Comparison of ENCODE assay signal across 17 cellular contexts in genomic region chr1:201933840-201934430, GRCh38. TPM values are rescaled to one million over a fixed set of nuclear protein-coding genes. Genes with fewer than 3 reads are reported as not detected.
DNase-seq lines count a peak whose midpoint lies in the region; ATAC-seq and TF ChIP-seq lines count a peak whose summit lies in the region.
"Had no signal": no experiment of that assay in that cellular context is flagged by ENCODE, and none has a peak within 500 bp of the region (broad histone marks: within the 10 kb centered on the region; RNA-seq: fewer than 3 reads in every experiment).

No MANE protein-coding gene starts in this region.

- no peak for TF ChIP-seq CTCF in tibial artery (IDR thresholded peaks at IDR 0.05)
- TF ChIP-seq CTCF in neural progenitor cell (IDR thresholded peaks at IDR 0.05) = no peak

- H3K36me3 Mint-ChIP-seq in activated T-helper 17 cell treated with anti-CD3 and anti-CD28 coated beads, Interleukin-2, amount 50 U/mL, for 72 hours (ENCODE audit: low read depth) = no peaks in the 10 kb centered on the region
- H3K36me3 Mint-ChIP-seq in neural progenitor cell = no peaks in the 10 kb centered on the region
- H3K36me3 Mint-ChIP-seq: activated naive CD4-positive, alpha-beta T cell treated with anti-CD3 and anti-CD28 coated beads, Interleukin-2, amount 50 U/mL, for 72 hours had no signal

- H3K27me3 Mint-ChIP-seq in activated T-helper 17 cell treated with anti-CD3 and anti-CD28 coated beads, Interleukin-2, amount 50 U/mL, for 72 hours = peaks cover 3% of the 10 kb centered on the region
- H3K27me3 Mint-ChIP-seq in neural progenitor cell (ENCODE audit: insufficient read depth, low read depth) = peaks cover 2% of the 10 kb centered on the region

- H3K79me2 ChIP-seq in neural progenitor cell (ENCODE audit: low read depth) = no peaks in the 10 kb centered on the region

- H4K20me1 ChIP-seq in neural progenitor cell (ENCODE audit: low read depth) = no peaks in the 10 kb centered on the region

- H3K4me3 ChIP-seq in adipocyte (ENCODE audit: low read length) (no peak overlapping the region), tibial artery (peak overlapping the region; percentile 20 to 83), neural progenitor cell (no peak overlapping the region)
- H3K4me3 ChIP-seq: smooth muscle cell had no signal

- H3K27ac Mint-ChIP-seq in activated T-helper 17 cell treated with anti-CD3 and anti-CD28 coated beads, Interleukin-2, amount 50 U/mL, for 72 hours = no peak overlapping the region
- no peak overlapping the region for H3K27ac Mint-ChIP-seq in neural progenitor cell
- H3K27ac Mint-ChIP-seq: activated B cell treated with CpG ODN at 0.5 μM for 24 hours; activated naive CD4-positive, alpha-beta T cell treated with anti-CD3 and anti-CD28 coated beads, Interleukin-2, amount 50 U/mL, for 72 hours; H9 had no signal

- H3K9me3 ChIP-seq in adipocyte (ENCODE audit: control insufficient read depth, low read length) = no peaks in the 10 kb centered on the region
- no peaks in the 10 kb centered on the region for H3K9me3 ChIP-seq in tibial artery
- H3K9me3 ChIP-seq in neural progenitor cell (ENCODE audit: low read depth) = no peaks in the 10 kb centered on the region

- H3K36me3 ChIP-seq in adipocyte (ENCODE audit: control insufficient read depth, insufficient read depth, low read length, severe bottlenecking) = peaks cover 26% of the 10 kb centered on the region
- peaks cover 48 to 66% (median 54%) of the 10 kb centered on the region in 3 donors for H3K36me3 ChIP-seq in tibial artery
- no peaks in the 10 kb centered on the region for H3K36me3 ChIP-seq in neural progenitor cell

- peaks cover 22% of the 10 kb centered on the region for H3K4me1 ChIP-seq in adipocyte (ENCODE audit: control insufficient read depth, insufficient read depth, low read length)
- peaks cover 0 to 100% (median 78%) of the 10 kb centered on the region in 4 donors for H3K4me1 ChIP-seq in tibial artery
- peaks cover 2% of the 10 kb centered on the region for H3K4me1 ChIP-seq in neural progenitor cell

- DNase-seq in NCI-H446 treated with DMSO at 0.1 percent for 48 hours (lab: John Stamatoyannopoulos, UW) = peak; percentile 3
- DNase-seq in NCI-H446 (lab: John Stamatoyannopoulos, UW) = no peak
- DNase-seq in adipocyte (ENCODE audit: low read depth) = peak; percentile 58
- DNase-seq in iris pigment epithelial cell (ENCODE audit: low read depth) = peak; percentile 80
- no peak for DNase-seq in tibial artery
- no peak for DNase-seq in neural progenitor cell (ENCODE audit: low spot score)
- DNase-seq: activated B cell treated with CpG ODN at 0.5 μM for 24 hours; activated CD8-positive, alpha-beta memory T cell treated with anti-CD3 and anti-CD28 coated beads, Interleukin-2, amount 50 U/mL, for 4 hours; erythroblast; H9; stimulated activated naive CD8-positive, alpha-beta T cell treated with anti-CD3 and anti-CD28 coated beads, Interleukin-15, amount 100 ng/mL, for 72 hours had no signal

- H3K9ac ChIP-seq in adipocyte (ENCODE audit: low read length) (no peak overlapping the region), neural progenitor cell (no peak overlapping the region)

- no peak overlapping the region for H3K4me3 Mint-ChIP-seq in activated T-helper 17 cell treated with anti-CD3 and anti-CD28 coated beads, Interleukin-2, amount 50 U/mL, for 72 hours
- H3K4me3 Mint-ChIP-seq in neural progenitor cell = no peak overlapping the region
- H3K4me3 Mint-ChIP-seq: activated B cell treated with CpG ODN at 0.5 μM for 24 hours; H9; neural crest cell; stimulated activated naive CD8-positive, alpha-beta T cell treated with anti-CD3 and anti-CD28 coated beads, Interleukin-15, amount 100 ng/mL, for 72 hours had no signal

- H3K27me3 ChIP-seq in adipocyte (replicated peaks; ENCODE audit: control insufficient read depth, insufficient read depth, low read length) = no peaks in the 10 kb centered on the region
- no peaks in the 10 kb centered on the region for H3K27me3 ChIP-seq in tibial artery
- no peaks in the 10 kb centered on the region for H3K27me3 ChIP-seq in neural progenitor cell

- no peaks in the 10 kb centered on the region for H3K9me3 Mint-ChIP-seq in activated T-helper 17 cell treated with anti-CD3 and anti-CD28 coated beads, Interleukin-2, amount 50 U/mL, for 72 hours
- no peaks in the 10 kb centered on the region for H3K9me3 Mint-ChIP-seq in neural progenitor cell
- H3K9me3 Mint-ChIP-seq: activated B cell treated with CpG ODN at 0.5 μM for 24 hours; activated naive CD4-positive, alpha-beta T cell treated with anti-CD3 and anti-CD28 coated beads, Interleukin-2, amount 50 U/mL, for 72 hours; H9; neural crest cell; stimulated activated naive CD8-positive, alpha-beta T cell treated with anti-CD3 and anti-CD28 coated beads, Interleukin-15, amount 100 ng/mL, for 72 hours had no signal

- intact Hi-C loops in tibial artery (cut with DNase I; ENCODE audit: low total_unique reads) = no loop called here

- H3K27ac ChIP-seq in tibial artery (peak overlapping the region; percentile 58 to 95), neural progenitor cell (no peak overlapping the region)

- H3K4me1 Mint-ChIP-seq in activated T-helper 17 cell treated with anti-CD3 and anti-CD28 coated beads, Interleukin-2, amount 50 U/mL, for 72 hours = no peaks in the 10 kb centered on the region
- H3K4me1 Mint-ChIP-seq in neural progenitor cell = peaks cover 10% of the 10 kb centered on the region
- H3K4me1 Mint-ChIP-seq: activated B cell treated with CpG ODN at 0.5 μM for 24 hours; stimulated activated naive CD8-positive, alpha-beta T cell treated with anti-CD3 and anti-CD28 coated beads, Interleukin-15, amount 100 ng/mL, for 72 hours had no signal

- no peak for ATAC-seq in activated T-helper 17 cell treated with anti-CD3 and anti-CD28 coated beads, Interleukin-2, amount 50 U/mL, for 72 hours (replicated peaks)
- ATAC-seq in HG02571 (IDR thresholded peaks at IDR 0.05; ENCODE audit: unreplicated experiment) = no peak
- ATAC-seq: activated naive CD4-positive, alpha-beta T cell treated with anti-CD3 and anti-CD28 coated beads, Interleukin-2, amount 50 U/mL, for 72 hours; stimulated activated naive CD8-positive, alpha-beta T cell treated with anti-CD3 and anti-CD28 coated beads, Interleukin-15, amount 100 ng/mL, for 72 hours had no signal

- H3F3A ChIP-seq in neural progenitor cell (ENCODE audit: low read depth) = peaks cover 7% of the 10 kb centered on the region

- H3K4me2 ChIP-seq in neural progenitor cell = no peak overlapping the region
- H3K4me2 ChIP-seq: smooth muscle cell had no signal

- no peak overlapping the region for H2AFZ ChIP-seq in neural progenitor cell (replicated peaks)

RNA-seq across cellular contexts. Expression of gene LMOD1, which starts 12.4 kb away (rescaled TPM):
- not detected for total RNA-seq in activated T-helper 17 cell treated with anti-CD3 and anti-CD28 coated beads, Interleukin-2, amount 50 U/mL, for 72 hours
- total RNA-seq in neural progenitor cell (ENCODE audit: low replicate concordance) = 0.37 and 1.2 TPM in 2 replicates
- total RNA-seq: activated B cell treated with CpG ODN at 0.5 μM for 24 hours; activated naive CD4-positive, alpha-beta T cell treated with anti-CD3 and anti-CD28 coated beads, Interleukin-2, amount 50 U/mL, for 72 hours; OCI-LY7 had no signal

RNA-seq across cellular contexts. Expression of gene TIMM17A, which starts 21.4 kb away (rescaled TPM):
- 10 to 100 TPM; 40.5 to 93.4 TPM for total RNA-seq in activated T-helper 17 cell treated with anti-CD3 and anti-CD28 coated beads, Interleukin-2, amount 50 U/mL, for 72 hours
- 34.5 and 50.5 TPM in 2 replicates for total RNA-seq in neural progenitor cell (ENCODE audit: low replicate concordance)

RNA-seq across cellular contexts. Expression of gene SHISA4, which starts 45.2 kb away (rescaled TPM):
- total RNA-seq in activated T-helper 17 cell treated with anti-CD3 and anti-CD28 coated beads, Interleukin-2, amount 50 U/mL, for 72 hours = 1 to 10 TPM in 1 of 2 donors, under 1 TPM in 1; 0.69 to 1.6 TPM
- total RNA-seq in neural progenitor cell (ENCODE audit: low replicate concordance) = 3.0 and 9.9 TPM in 2 replicates
- total RNA-seq: OCI-LY7 had no signal

RNA-seq across cellular contexts. Expression of gene RNPEP, which starts 48.5 kb away (rescaled TPM):
- 10 to 100 TPM; 36.9 to 39.8 TPM for total RNA-seq in activated T-helper 17 cell treated with anti-CD3 and anti-CD28 coated beads, Interleukin-2, amount 50 U/mL, for 72 hours
- total RNA-seq in neural progenitor cell (ENCODE audit: low replicate concordance) = 48.7 and 70.3 TPM in 2 replicates

Comparison
In these comparisons a context has a peak if more than half of its experiments do, and no peak if none do; other contexts are left out.
1. DNase-seq: peak in NCI-H446 treated with DMSO at 0.1 percent for 48 hours (single experiment), adipocyte (single experiment) and iris pigment epithelial cell (single experiment); none in NCI-H446 (0 of 2), tibial artery (0 of 2) and neural progenitor cell (single experiment).
2. H3K4me3 ChIP-seq: peak in tibial artery (2 of 2); none in adipocyte (single experiment) and neural progenitor cell (single experiment).